ENCODE assay signal across 8 cellular contexts in genomic region chr2:84958135-84959044, GRCh38. TPM values are rescaled to one million over a fixed set of nuclear protein-coding genes. Genes with fewer than 3 reads are reported as not detected.
A peak's percentile ranks its signal among the peaks of the same experiment; 100 is the strongest.
DNase-seq lines count a peak whose midpoint lies in the region; ATAC-seq, FAIRE-seq and TF ChIP-seq lines count a peak whose summit lies in the region.

No MANE protein-coding gene starts in this region.

- peak; percentile 46 for FAIRE-seq in HTR-8/SVneo (lab: Jason Lieb, UNC)

- CTCF ChIA-PET in CD4-positive, alpha-beta T cell (lab: Charles Lee), result interaction anchor here (1.3 kb wide), 1 partner anchor 59 kb away, joined by 4 read pairs; no protein-coding TSS in a partner anchor

- no peaks in the 10 kb centered on the region for H3K9me3 Mint-ChIP-seq in CD4-positive, alpha-beta T cell

- no peaks in the 10 kb centered on the region for H3K27me3 Mint-ChIP-seq in CD4-positive, alpha-beta T cell

- peaks cover 0 to 5% of the 10 kb centered on the region in 2 donors for H3K4me1 ChIP-seq in ascending aorta

- intact Hi-C loops in CD4-positive, alpha-beta T cell (cut with DNase I, micrococcal nuclease), result no loop called here
- intact Hi-C loops in ascending aorta (cut with DNase I), result no loop called here

- peak overlapping the region; percentile 40 for H3K27ac Mint-ChIP-seq in CD4-positive, alpha-beta T cell

- peaks cover 9% of the 10 kb centered on the region for H3K36me3 Mint-ChIP-seq in CD4-positive, alpha-beta T cell (ENCODE audit: low read depth)

- no peak for ATAC-seq in CD4-positive, alpha-beta T cell (ENCODE audit: poor library complexity)
- ATAC-seq in stimulated activated naive CD8-positive, alpha-beta T cell treated with anti-CD3 and anti-CD28 coated beads, Interleukin-15, Interleukin-2, amounts not matched to agents 100 U/mL and 50 U/mL, for 24 hours, result peak; percentile 68
- ATAC-seq in GM18505 (IDR thresholded peaks at IDR 0.05; ENCODE audit: unreplicated experiment) (no peak), HG02870 (IDR thresholded peaks at IDR 0.05; ENCODE audit: unreplicated experiment) (no peak)

- H3K27me3 ChIP-seq in CD4-positive, alpha-beta T cell (ENCODE audit: control insufficient read depth, insufficient read depth, low read length), result no peaks in the 10 kb centered on the region
- no peaks in the 10 kb centered on the region for H3K27me3 ChIP-seq in ascending aorta

- no peak for TF ChIP-seq POLR2A in GM18505 (IDR thresholded peaks at IDR 0.05; ENCODE audit: borderline replicate concordance, extremely low read depth, insufficient read depth, insufficient read length)

- no peak overlapping the region for H3K4me3 Mint-ChIP-seq in CD4-positive, alpha-beta T cell

- no peaks in the 10 kb centered on the region for H3K9me3 ChIP-seq in CD4-positive, alpha-beta T cell (ENCODE audit: control insufficient read depth, low read length)
- no peaks in the 10 kb centered on the region for H3K9me3 ChIP-seq in ascending aorta

- POLR2A ChIA-PET in CD4-positive, alpha-beta T cell (lab: Charles Lee), result interaction anchor here (0.7 to 1.1 kb wide), 2 partner anchors 11 to 635 kb away, joined by 3 to 5 read pairs; no protein-coding TSS in a partner anchor

- no peak for DNase-seq in CD4-positive, alpha-beta T cell
- DNase-seq in HTR-8/SVneo (ENCODE audit: insufficient read length, low spot score) (peak; percentile 87), T1000 (lab: John Stamatoyannopoulos, UW) (peak; percentile 78), iPS DF 19.7 (ENCODE audit: low read depth, low spot score) (peak; percentile 99), ascending aorta (ENCODE audit: low spot score in 2 of 2) (no peak)
- DNase-seq in stimulated activated naive CD8-positive, alpha-beta T cell treated with anti-CD3 and anti-CD28 coated beads, Interleukin-15, Interleukin-2, amounts not matched to agents 100 U/mL and 50 U/mL, for 24 hours, result no peak

- H3K4me1 Mint-ChIP-seq in CD4-positive, alpha-beta T cell (ENCODE audit: low read depth), result peaks cover 17% of the 10 kb centered on the region

- no peak for TF ChIP-seq CTCF in CD4-positive, alpha-beta T cell (IDR thresholded peaks at IDR 0.05)
- TF ChIP-seq CTCF in ascending aorta (IDR thresholded peaks at IDR 0.05), result no peak

- no peaks in the 10 kb centered on the region for H3K36me3 ChIP-seq in ascending aorta

- H3K27ac ChIP-seq in CD4-positive, alpha-beta T cell (ENCODE audit: low read depth, low read length), result no peak overlapping the region
- peak overlapping the region in 1 of 2 donors; percentile 26 for H3K27ac ChIP-seq in ascending aorta

- no peak overlapping the region for H3K4me3 ChIP-seq in ascending aorta

RNA-seq across cellular contexts. Expression of gene KCMF1, which starts 12.6 kb away (rescaled TPM):
- total RNA-seq in CD4-positive, alpha-beta T cell, result 10 to 100 TPM; 72.4 to 78.0 TPM
- 14.4 TPM for total RNA-seq in ascending aorta

RNA-seq across cellular contexts. Expression of gene TMSB10, which starts 52.9 kb away (rescaled TPM):
- 1,000 to 10,000 TPM; 1,969 to 2,001 TPM for total RNA-seq in CD4-positive, alpha-beta T cell
- 5,452 TPM for total RNA-seq in ascending aorta

Comparison
In these comparisons a context has a peak if more than half of its experiments do, and no peak if none do; other contexts are left out.
1. DNase-seq: peak in HTR-8/SVneo (single experiment), T1000 (single experiment) and iPS DF 19.7 (single experiment); none in CD4-positive, alpha-beta T cell (0 of 10), stimulated activated naive CD8-positive, alpha-beta T cell treated with anti-CD3 and anti-CD28 coated beads, Interleukin-15, Interleukin-2, amounts not matched to agents 100 U/mL and 50 U/mL, for 24 hours (single experiment) and ascending aorta (0 of 2).